23 cellular contexts compared by ENCODE assay signal in the genomic region with DNA sequence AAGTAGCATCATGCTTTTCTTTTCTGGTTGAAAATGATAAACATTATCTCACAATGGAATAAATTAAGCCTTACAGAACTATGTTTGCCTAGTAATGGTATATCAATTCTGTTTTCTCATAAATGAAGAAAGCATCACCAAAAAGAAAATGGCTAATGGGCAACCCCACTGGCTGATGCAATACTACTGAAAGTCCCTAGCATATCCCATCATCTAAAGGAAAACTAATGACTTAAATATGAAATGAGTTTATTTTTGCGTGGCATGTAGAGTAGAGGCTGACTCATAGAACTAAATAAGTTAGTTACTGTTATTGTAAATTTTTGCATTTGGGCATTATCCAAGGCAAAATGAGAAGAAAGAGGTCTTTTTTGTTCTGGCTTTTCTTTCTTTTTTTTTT.
"Had no signal": no experiment of that assay in that cellular context is flagged by ENCODE, and none has a peak within 500 bp of the region (broad histone marks: within the 10 kb centered on the region; RNA-seq: fewer than 3 reads in every experiment).

No MANE protein-coding gene starts in this region.

- H3K27ac ChIP-seq: coronary artery, hepatocyte, neutrophil, parathyroid adenoma, stomach, thyroid gland had no signal

- H3K9me3 Mint-ChIP-seq: mesothelial cell of epicardium, neural crest cell had no signal

- H3K4me3 Mint-ChIP-seq: memory B cell; mesothelial cell of epicardium; naive B cell; natural killer cell treated with Interleukin-12 subunit alpha and Interleukin-12 subunit beta and Interleukin-15 and Interleukin-18, amount 100 ng/mL, for 72 hours; neural crest cell; stimulated activated effector memory CD8-positive, alpha-beta T cell treated with anti-CD3 and anti-CD28 coated beads, Interleukin-12 subunit alpha, Interleukin-12 subunit beta, amount 100 ng/mL, for 72 hours had no signal

- H3K27me3 ChIP-seq: hepatocyte, neutrophil, stomach, thyroid gland had no signal

- H3K27ac Mint-ChIP-seq: memory B cell; mesothelial cell of epicardium; naive B cell; natural killer cell treated with Interleukin-12 subunit alpha and Interleukin-12 subunit beta and Interleukin-15 and Interleukin-18, amount 100 ng/mL, for 72 hours; progenitor cell of endocrine pancreas; stimulated activated effector memory CD8-positive, alpha-beta T cell treated with anti-CD3 and anti-CD28 coated beads, Interleukin-12 subunit alpha, Interleukin-12 subunit beta, amount 100 ng/mL, for 72 hours had no signal

- H3K27me3 Mint-ChIP-seq: memory B cell; naive B cell; natural killer cell treated with Interleukin-12 subunit alpha and Interleukin-12 subunit beta and Interleukin-15 and Interleukin-18, amount 100 ng/mL, for 72 hours; progenitor cell of endocrine pancreas had no signal

- H3K4me1 Mint-ChIP-seq: memory B cell; mesothelial cell of epicardium; naive B cell; neural crest cell; stimulated activated effector memory CD8-positive, alpha-beta T cell treated with anti-CD3 and anti-CD28 coated beads, Interleukin-12 subunit alpha, Interleukin-12 subunit beta, amount 100 ng/mL, for 72 hours had no signal

- DNase-seq: head of caudate nucleus; kidney; mucosa of descending colon; naive B cell; stimulated activated CD4-positive, alpha-beta T cell treated with anti-CD3 and anti-CD28 coated beads, Interleukin-12 subunit alpha, Interleukin-12 subunit beta, amount 100 ng/mL, for 4 hours; stimulated activated CD4-positive, alpha-beta T cell treated with anti-CD3 and anti-CD28 coated beads, Interleukin-1b, Interleukin-23, amount 100 ng/mL, for 48 hours; stimulated activated CD4-positive, alpha-beta T cell treated with anti-CD3 and anti-CD28 coated beads, Interleukin-4, amount 100 ng/mL, for 24 hours; stimulated activated naive CD4-positive, alpha-beta T cell treated with Interleukin-2 at 50 U/mL for 16 hours; stomach; thyroid gland; trophoblast cell had no signal

- H3K9me3 ChIP-seq: neutrophil, thyroid gland had no signal

- H3K4me3 ChIP-seq: coronary artery, hepatocyte, lung, mucosa of descending colon, smooth muscle cell, stomach, thyroid gland had no signal

- H3K4me1 ChIP-seq: parathyroid adenoma, stomach, thyroid gland had no signal

- H3K36me3 ChIP-seq: neutrophil, stomach, thyroid gland had no signal

- H3K36me3 Mint-ChIP-seq: memory B cell; mesothelial cell of epicardium; naive B cell; natural killer cell treated with Interleukin-12 subunit alpha and Interleukin-12 subunit beta and Interleukin-15 and Interleukin-18, amount 100 ng/mL, for 72 hours; stimulated activated effector memory CD8-positive, alpha-beta T cell treated with anti-CD3 and anti-CD28 coated beads, Interleukin-12 subunit alpha, Interleukin-12 subunit beta, amount 100 ng/mL, for 72 hours had no signal
